Comparison of ENCODE assay signal across 31 cellular contexts in the genomic region with DNA sequence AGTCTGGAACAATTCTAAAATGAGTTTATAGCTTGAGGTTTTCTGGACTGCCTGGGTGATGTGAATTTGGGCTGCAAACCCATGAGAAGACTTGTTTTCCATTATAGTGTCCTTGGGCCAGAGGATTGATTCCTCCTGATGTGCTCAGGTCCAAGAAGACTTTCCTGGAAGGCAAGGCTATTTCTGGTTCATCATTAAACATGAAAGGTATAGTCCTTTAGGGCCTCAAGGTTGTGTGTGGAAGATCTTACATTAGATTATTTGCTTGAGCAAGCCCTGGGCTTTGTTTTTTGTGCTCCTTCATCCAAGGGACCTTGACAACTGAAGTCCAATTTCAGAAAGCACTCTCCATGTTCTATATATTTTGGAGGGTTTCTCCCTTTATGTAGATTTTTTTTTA.
"Had no signal": no experiment of that assay in that cellular context is flagged by ENCODE, and none has a peak within 500 bp of the region (broad histone marks: within the 10 kb centered on the region; RNA-seq: fewer than 3 reads in every experiment).

No MANE protein-coding gene starts in this region.

- H3K27ac Mint-ChIP-seq: activated B cell treated with CpG ODN at 0.5 μM for 24 hours; activated CD4-positive, alpha-beta memory T cell treated with anti-CD3 and anti-CD28 coated beads for 36 hours; activated CD4-positive, alpha-beta T cell treated with anti-CD3 and anti-CD28 coated beads, Interleukin-2, amount 10 ng/mL, durations not matched to agents 24 days and 14 days; activated CD8-positive, alpha-beta T cell treated with anti-CD3 and anti-CD28 coated beads for 36 hours; activated naive CD4-positive, alpha-beta T cell treated with anti-CD3 and anti-CD28 coated beads for 36 hours; activated naive CD4-positive, alpha-beta T cell treated with anti-CD3 and anti-CD28 coated beads, Interleukin-2, amount 50 U/mL, for 72 hours; activated naive CD8-positive, alpha-beta T cell treated with anti-CD3 and anti-CD28 coated beads for 36 hours; activated T-cell treated with anti-CD3 and anti-CD28 coated beads, Interleukin-2, amount 50 U/mL, for 72 hours; activated T-helper 1 cell treated with anti-CD3 and anti-CD28 coated beads, Interleukin-12 subunit alpha, Interleukin-12 subunit beta, Interleukin-2, Interleukin-4 antibody, amounts not matched to agents 30 ng/mL and 10 ng/mL and 1 ng/mL, durations not matched to agents 14 hours and 24 hours and 36 hours; activated T-helper 17 cell treated with anti-CD3 and anti-CD28 coated beads, Interleukin-2, amount 50 U/mL, for 72 hours; T-helper 17 cell had no signal

- H3K4me1 ChIP-seq: adrenal gland, breast epithelium had no signal

- H3K36me3 ChIP-seq: adrenal gland, brain microvascular endothelial cell, breast epithelium had no signal

- H3K4me1 Mint-ChIP-seq: activated CD4-positive, alpha-beta T cell treated with anti-CD3 and anti-CD28 coated beads, Interleukin-2, amount 10 ng/mL, durations not matched to agents 24 days and 14 days; activated naive CD8-positive, alpha-beta T cell treated with anti-CD3 and anti-CD28 coated beads for 36 hours; activated T-helper 17 cell treated with anti-CD3 and anti-CD28 coated beads, Interleukin-2, amount 50 U/mL, for 72 hours; T-helper 17 cell had no signal

- H3K27me3 ChIP-seq: adrenal gland, body of pancreas, brain microvascular endothelial cell, breast epithelium had no signal

- H3K9me3 ChIP-seq: adrenal gland, body of pancreas had no signal

- H3K27ac ChIP-seq: adrenal gland, body of pancreas, brain microvascular endothelial cell, breast epithelium, VCaP had no signal

- H3K4me3 ChIP-seq: adrenal gland, body of pancreas, breast epithelium had no signal

- H3K27me3 Mint-ChIP-seq: activated B cell treated with CpG ODN at 0.5 μM for 24 hours had no signal

- H3K4me3 Mint-ChIP-seq: activated B cell treated with CpG ODN at 0.5 μM for 24 hours; activated CD4-positive, alpha-beta memory T cell treated with anti-CD3 and anti-CD28 coated beads for 36 hours; activated CD4-positive, alpha-beta T cell treated with anti-CD3 and anti-CD28 coated beads, Interleukin-2, amount 10 ng/mL, durations not matched to agents 24 days and 14 days; activated CD8-positive, alpha-beta T cell treated with anti-CD3 and anti-CD28 coated beads for 36 hours; activated naive CD4-positive, alpha-beta T cell treated with anti-CD3 and anti-CD28 coated beads for 36 hours; activated naive CD8-positive, alpha-beta T cell treated with anti-CD3 and anti-CD28 coated beads for 36 hours; activated T-cell treated with anti-CD3 and anti-CD28 coated beads, Interleukin-2, amount 50 U/mL, for 4 hours; activated T-cell treated with anti-CD3 and anti-CD28 coated beads, Interleukin-2, amount 50 U/mL, for 72 hours; activated T-helper 1 cell treated with anti-CD3 and anti-CD28 coated beads, Interleukin-12 subunit alpha, Interleukin-12 subunit beta, Interleukin-2, Interleukin-4 antibody, amounts not matched to agents 30 ng/mL and 10 ng/mL and 1 ng/mL, durations not matched to agents 14 hours and 24 hours and 36 hours; activated T-helper 17 cell treated with anti-CD3 and anti-CD28 coated beads, Interleukin-2, amount 50 U/mL, for 72 hours; T-helper 17 cell had no signal

- H3K9me3 Mint-ChIP-seq: activated CD4-positive, alpha-beta T cell treated with anti-CD3 and anti-CD28 coated beads, Interleukin-2, amount 10 ng/mL, durations not matched to agents 24 days and 14 days; activated T-helper 1 cell treated with anti-CD3 and anti-CD28 coated beads, Interleukin-12 subunit alpha, Interleukin-12 subunit beta, Interleukin-2, Interleukin-4 antibody, amounts not matched to agents 30 ng/mL and 10 ng/mL and 1 ng/mL, durations not matched to agents 14 hours and 24 hours and 36 hours had no signal

- H3K36me3 Mint-ChIP-seq: activated CD4-positive, alpha-beta memory T cell treated with anti-CD3 and anti-CD28 coated beads for 36 hours; activated naive CD4-positive, alpha-beta T cell treated with anti-CD3 and anti-CD28 coated beads, Interleukin-2, amount 50 U/mL, for 72 hours; activated naive CD8-positive, alpha-beta T cell treated with anti-CD3 and anti-CD28 coated beads for 36 hours had no signal

- DNase-seq: activated B cell treated with CpG ODN at 0.5 μM for 24 hours; activated CD4-positive, alpha-beta memory T cell treated with anti-CD3 and anti-CD28 coated beads for 36 hours; activated CD4-positive, alpha-beta T cell treated with anti-CD3 and anti-CD28 coated beads for 4 hours; activated CD4-positive, alpha-beta T cell treated with anti-CD3 and anti-CD28 coated beads, Interleukin-2, amount 10 ng/mL, durations not matched to agents 24 days and 14 days; activated CD4-positive, alpha-beta T cell treated with anti-CD3 and anti-CD28 coated beads, Interleukin-2, amount 50 U/mL, for 1 hour; activated CD4-positive, alpha-beta T cell treated with anti-CD3 and anti-CD28 coated beads, Interleukin-2, amount 50 U/mL, for 4 hours; activated CD4-positive, CD25-positive, alpha-beta regulatory T cell treated with anti-CD3 and anti-CD28 coated beads, Interleukin-2, amount 50 U/mL, for 72 hours; activated CD8-positive, alpha-beta memory T cell treated with anti-CD3 and anti-CD28 coated beads, Interleukin-2, amount 50 U/mL, for 4 hours; activated CD8-positive, alpha-beta T cell treated with anti-CD3 and anti-CD28 coated beads for 36 hours; activated effector memory CD4-positive, alpha-beta T cell treated with anti-CD3 and anti-CD28 coated beads, Interleukin-2, amount 50 U/mL, for 16 hours; activated gamma-delta T cell treated with Interleukin-2 at 50 U/mL for 16 hours; activated naive CD4-positive, alpha-beta T cell; activated naive CD4-positive, alpha-beta T cell treated with anti-CD3 and anti-CD28 coated beads for 36 hours; activated naive CD4-positive, alpha-beta T cell treated with anti-CD3 and anti-CD28 coated beads, Interleukin-2, amount 50 U/mL, for 16 hours; activated naive CD8-positive, alpha-beta T cell treated with anti-CD3 and anti-CD28 coated beads for 36 hours; activated T-cell treated with anti-CD3 and anti-CD28 coated beads for 4 hours; activated T-cell treated with anti-CD3 and anti-CD28 coated beads, Interleukin-2, amount 50 U/mL, for 1 hour; activated T-cell treated with anti-CD3 and anti-CD28 coated beads, Interleukin-2, amount 50 U/mL, for 4 hours; activated T-cell treated with anti-CD3 and anti-CD28 coated beads, Interleukin-2, amount 50 U/mL, for 72 hours; adrenal gland; amniotic stem cell; aorta; body of pancreas; brain microvascular endothelial cell; central memory CD4-positive, alpha-beta T cell; T-helper 17 cell had no signal
